1 cellular context compared by ENCODE assay signal in genomic region chr5:16864566-16864965, GRCh38.
TF ChIP-seq lines count a peak whose summit lies in the region.

No MANE protein-coding gene starts in this region.

TF ChIP-seq in IMR-90, 13 proteins besides CTCF, POLR2A, EP300 and RAD21:
- TF ChIP-seq MXI1 (IDR thresholded peaks at IDR 0.05; ENCODE audit: borderline replicate concordance, low read depth, low read length) (no peak), USF2 (IDR thresholded peaks at IDR 0.05; ENCODE audit: low read depth, low read length) (no peak), SMC3 (IDR thresholded peaks at IDR 0.05; ENCODE audit: low read depth, low read length) (no peak), NFE2L2 (IDR thresholded peaks at IDR 0.05; ENCODE audit: low read depth, low read length) (no peak), ELK1 (IDR thresholded peaks at IDR 0.05; ENCODE audit: borderline replicate concordance, low read depth, low read length) (no peak), MAZ (IDR thresholded peaks at IDR 0.05; ENCODE audit: borderline replicate concordance, low read depth, low read length) (no peak), RFX5 (IDR thresholded peaks at IDR 0.05; ENCODE audit: low read depth, low read length) (no peak), CEBPB (IDR thresholded peaks at IDR 0.05; ENCODE audit: low read depth, low read length) (no peak)
